In genomic region chr12:113186033-113186365, GRCh38 we compare ENCODE assay signal across 2 cellular contexts.
TF ChIP-seq lines count a peak whose summit lies in the region.

No MANE protein-coding gene starts in this region.

TF ChIP-seq in K562, 482 proteins besides CTCF, POLR2A, EP300 and RAD21 (continues in another document):
- TF ChIP-seq ZNF274 (IDR thresholded peaks at IDR 0.05; ENCODE audit: borderline replicate concordance, low read depth, low read length) (no peak), HCFC1 (IDR thresholded peaks at IDR 0.05; ENCODE audit: low read depth, low read length) (no peak), DPF2 (IDR thresholded peaks at IDR 0.05) (peak; percentile 15; the same call in 1 of the 2 replicates), ZNF23 (CRISPR knock-in tag; IDR thresholded peaks at IDR 0.05) (no peak), TARDBP (IDR thresholded peaks at IDR 0.05) (no peak), CGGBP1 (CRISPR knock-in tag; IDR thresholded peaks at IDR 0.05) (no peak), HMGN3 (IDR thresholded peaks at IDR 0.05; ENCODE audit: borderline replicate concordance, extremely low read depth, insufficient read length, low read depth, low read length) (no peak), RAD51 (IDR thresholded peaks at IDR 0.05; ENCODE audit: borderline replicate concordance, low read depth) (0 out of 2 replicates have a peak, but pooled peaks have one; percentile 26), ZFX (CRISPR knock-in tag; IDR thresholded peaks at IDR 0.05) (no peak), ADNP (tag; IDR thresholded peaks at IDR 0.05) (peak; percentile 99), E2F8 (IDR thresholded peaks at IDR 0.05; ENCODE audit: low read depth, partially characterized antibody) (no peak), MCM5 (IDR thresholded peaks at IDR 0.05; ENCODE audit: low read depth) (no peak), EWSR1 (IDR thresholded peaks at IDR 0.05; ENCODE audit: borderline replicate concordance, low read depth, partially characterized antibody) (no peak), BRF1 (IDR thresholded peaks at IDR 0.05; ENCODE audit: borderline replicate concordance, extremely low read depth, insufficient read length) (no peak), KLF16 (IDR thresholded peaks at IDR 0.05) (no peak), ZNF347 (CRISPR knock-in tag; IDR thresholded peaks at IDR 0.05; ENCODE audit: low read depth) (no peak), ETS1 (conservative IDR thresholded peaks at IDR 0.05; ENCODE audit: control insufficient read depth, low read depth, low read length) (no peak), SMARCA5 (IDR thresholded peaks at IDR 0.05) (peak; percentile 93), THRB (CRISPR knock-in tag; conservative IDR thresholded peaks at IDR 0.05) (no peak), MEF2D (tag; conservative IDR thresholded peaks at IDR 0.05; ENCODE audit: low read depth) (0 out of 2 replicates have a peak, but pooled peaks have one; percentile 41), BMI1 (IDR thresholded peaks at IDR 0.05; ENCODE audit: low read length) (no peak), ESRRA (IDR thresholded peaks at IDR 0.05; ENCODE audit: borderline replicate concordance, low read depth) (peak; percentile 99), HDAC2 (IDR thresholded peaks at IDR 0.05) (peak; percentile 95; the same call in 1 of the 2 replicates), CHD4 (IDR thresholded peaks at IDR 0.05; ENCODE audit: insufficient read depth, insufficient replicate concordance, low read depth, low read length, poor library complexity, severe bottlenecking) (peak; percentile 62), CREM (IDR thresholded peaks at IDR 0.05; ENCODE audit: low read depth) (peak; percentile 58; the same call in 1 of the 2 replicates), ZNF384 (IDR thresholded peaks at IDR 0.05; ENCODE audit: low read depth, low read length) (no peak), TBL1XR1 (IDR thresholded peaks at IDR 0.05; ENCODE audit: low read length in 2 of 2) (no peak), ZNF79 (CRISPR knock-in tag; IDR thresholded peaks at IDR 0.05; ENCODE audit: low read depth) (no peak), TAF7 (tag; IDR thresholded peaks at IDR 0.05) (no peak), CBX3 (IDR thresholded peaks at IDR 0.05; ENCODE audit: borderline replicate concordance in 1 of 2, low read length in 2 of 2) (peak in 1 of 2 experiments; percentile 84; a peak in 2 of 3 replicates), SMARCE1 (IDR thresholded peaks at IDR 0.05) (no peak; the same call in 1 of the 2 replicates)

TF ChIP-seq in neural cell, 6 proteins besides CTCF, POLR2A, EP300 and RAD21:
- no peak for TF ChIP-seq MXI1 (conservative IDR thresholded peaks at IDR 0.05; ENCODE audit: poor library complexity, severe bottlenecking)
- no peak for TF ChIP-seq EZH2 (IDR thresholded peaks at IDR 0.05; ENCODE audit: borderline replicate concordance, insufficient read depth, low read length, poor library complexity, severe bottlenecking)
- TF ChIP-seq SMC3 (conservative IDR thresholded peaks at IDR 0.05; ENCODE audit: poor library complexity), result no peak
- no peak for TF ChIP-seq POLR2AphosphoS5 (IDR thresholded peaks at IDR 0.05)
- no peak for TF ChIP-seq TAF1 (IDR thresholded peaks at IDR 0.05; ENCODE audit: low read depth)
- TF ChIP-seq REST (IDR thresholded peaks at IDR 0.05; ENCODE audit: borderline replicate concordance), result no peak
TF ChIP-seq in neural cell: peak in this region for 0.
